30 cellular contexts compared by ENCODE assay signal in genomic region chr4:157911662-157912061, GRCh38.
"Had no signal": no experiment of that assay in that cellular context is flagged by ENCODE, and none has a peak within 500 bp of the region (broad histone marks: within the 10 kb centered on the region; RNA-seq: fewer than 3 reads in every experiment).

No MANE protein-coding gene starts in this region.

- DNase-seq: activated effector memory CD4-positive, alpha-beta T cell treated with anti-CD3 and anti-CD28 coated beads, Interleukin-2, amount 50 U/mL, for 16 hours; activated effector memory CD4-positive, alpha-beta T cell treated with Interleukin-2 at 50 U/mL for 16 hours; activated gamma-delta T cell; activated gamma-delta T cell treated with Interleukin-2 at 50 U/mL for 16 hours; activated naive CD4-positive, alpha-beta T cell; activated naive CD4-positive, alpha-beta T cell treated with anti-CD3 and anti-CD28 coated beads for 36 hours; activated naive CD4-positive, alpha-beta T cell treated with anti-CD3 and anti-CD28 coated beads, Interleukin-2, amount 10 ng/mL, durations not matched to agents 7 days and 5 days; activated naive CD4-positive, alpha-beta T cell treated with anti-CD3 and anti-CD28 coated beads, Interleukin-2, amount 50 U/mL, for 16 hours; activated naive CD4-positive, alpha-beta T cell treated with Interleukin-2 at 50 U/mL for 16 hours; activated naive CD8-positive, alpha-beta T cell treated with anti-CD3 and anti-CD28 coated beads for 36 hours; activated naive CD8-positive, alpha-beta T cell treated with anti-CD3 and anti-CD28 coated beads, Interleukin-2, amount 10 ng/mL, durations not matched to agents 7 days and 5 days; activated naive CD8-positive, alpha-beta T cell treated with anti-CD3 and anti-CD28 coated beads, Interleukin-2, amount 50 U/mL, for 24 hours; activated T-cell treated with anti-CD3 and anti-CD28 coated beads, Interleukin-2, amount 50 U/mL, for 4 hours; activated T-cell treated with anti-CD3 and anti-CD28 coated beads, Interleukin-2, amount 50 U/mL, for 48 hours; activated T-cell treated with anti-CD3 and anti-CD28 coated beads, Interleukin-2, amount 50 U/mL, for 72 hours; adrenal gland; amniotic stem cell; amygdala; anterior cingulate cortex; aorta; body of pancreas; brain microvascular endothelial cell; caudate nucleus; central memory CD4-positive, alpha-beta T cell; cerebellar nuclear complex had no signal

- H3K27ac ChIP-seq: adrenal gland, ascending aorta, body of pancreas, brain microvascular endothelial cell, breast epithelium, cardiac muscle cell had no signal

- H3K36me3 ChIP-seq: adrenal gland, ascending aorta, brain microvascular endothelial cell, breast epithelium, cardiac muscle cell had no signal

- H3K4me3 ChIP-seq: adrenal gland, ascending aorta, body of pancreas, breast epithelium, cardiac muscle cell had no signal

- H3K27me3 ChIP-seq: adrenal gland, ascending aorta, body of pancreas, brain microvascular endothelial cell, breast epithelium, cardiac muscle cell had no signal

- ATAC-seq: activated naive CD4-positive, alpha-beta T cell treated with anti-CD3 and anti-CD28 coated beads, Interleukin-2, amount 50 U/mL, for 72 hours; activated naive CD8-positive, alpha-beta T cell treated with anti-CD3 and anti-CD28 coated beads, Interleukin-2, amount 50 U/mL, for 24 hours; activated T-cell treated with anti-CD3 and anti-CD28 coated beads, Interleukin-2, amount 50 U/mL, for 4 hours; activated T-cell treated with anti-CD3 and anti-CD28 coated beads, Interleukin-2, amount 50 U/mL, for 72 hours; activated T-helper 17 cell treated with anti-CD3 and anti-CD28 coated beads, Interleukin-2, amount 50 U/mL, for 72 hours; body of pancreas had no signal

- H3K9me3 ChIP-seq: adrenal gland, ascending aorta, body of pancreas, breast epithelium had no signal

- H3K4me1 ChIP-seq: adrenal gland, ascending aorta, body of pancreas, breast epithelium had no signal
